1 cellular context compared by ENCODE assay signal in genomic region chr14:34873591-34874385, GRCh38.
TF ChIP-seq lines count a peak whose summit lies in the region.

No MANE protein-coding gene starts in this region.

TF ChIP-seq in HepG2, 621 proteins besides CTCF, POLR2A, EP300 and RAD21 (continued from another document and continues in another):
- TF ChIP-seq THAP9 (CRISPR knock-in tag; IDR thresholded peaks at IDR 0.05; ENCODE audit: borderline replicate concordance) = peak; percentile 97
- peak; percentile 26; the same call in 1 of the 2 replicates for TF ChIP-seq ZNF740 (CRISPR knock-in tag; IDR thresholded peaks at IDR 0.05)
- TF ChIP-seq TMF1 (CRISPR knock-in tag; IDR thresholded peaks at IDR 0.05; ENCODE audit: low read depth) = peak; percentile 89; the same call in 1 of the 2 replicates
- TF ChIP-seq HNF1A (IDR thresholded peaks at IDR 0.05; ENCODE audit: low read depth) = 0 out of 2 replicates have a peak, but pooled peaks have one; percentile 20
- peak; percentile 71 for TF ChIP-seq HNF1A (CRISPR knock-in tag; IDR thresholded peaks at IDR 0.05; ENCODE audit: borderline replicate concordance)
- TF ChIP-seq ZNF234 (CRISPR knock-in tag; conservative IDR thresholded peaks at IDR 0.05) = peak; percentile 84; the same call in 1 of the 2 replicates
- TF ChIP-seq SAP130 (CRISPR knock-in tag; IDR thresholded peaks at IDR 0.05; ENCODE audit: low read depth) = peak; percentile 97
- peak; percentile 22; the same call in 1 of the 2 replicates for TF ChIP-seq WIZ (CRISPR knock-in tag; IDR thresholded peaks at IDR 0.05)
- peak; percentile 94 for TF ChIP-seq CCDC6 (CRISPR knock-in tag; IDR thresholded peaks at IDR 0.05)
- TF ChIP-seq TCF7 (IDR thresholded peaks at IDR 0.05; ENCODE audit: low read depth) = peak; percentile 32; the same call in 1 of the 2 replicates
- peak; percentile 94 for TF ChIP-seq ZNF580 (CRISPR knock-in tag; IDR thresholded peaks at IDR 0.05; ENCODE audit: borderline replicate concordance, low read depth)
- TF ChIP-seq SIN3B (IDR thresholded peaks at IDR 0.05; ENCODE audit: low read length) = no peak
- peak; percentile 95 for TF ChIP-seq ZNF607 (CRISPR knock-in tag; IDR thresholded peaks at IDR 0.05; ENCODE audit: borderline replicate concordance)
- TF ChIP-seq ZNF704 (CRISPR knock-in tag; IDR thresholded peaks at IDR 0.05; ENCODE audit: borderline replicate concordance) = peak; percentile 98
- peak; percentile 54; the same call in 1 of the 2 replicates for TF ChIP-seq HMGXB3 (CRISPR knock-in tag; IDR thresholded peaks at IDR 0.05; ENCODE audit: borderline replicate concordance)
- 0 out of 2 replicates have a peak, but pooled peaks have one; percentile 10 for TF ChIP-seq HMG20B (CRISPR knock-in tag; conservative IDR thresholded peaks at IDR 0.05)
- no peak; the same call in 1 of the 2 replicates for TF ChIP-seq NR2F2 (IDR thresholded peaks at IDR 0.05; ENCODE audit: borderline replicate concordance, low read depth)
- peak; percentile 88 for TF ChIP-seq ZNF574 (CRISPR knock-in tag; IDR thresholded peaks at IDR 0.05)
- TF ChIP-seq TRIM22 (IDR thresholded peaks at IDR 0.05) = no peak
- 0 out of 2 replicates have a peak, but pooled peaks have one; percentile 42 for TF ChIP-seq MTA3 (CRISPR knock-in tag; IDR thresholded peaks at IDR 0.05)
- no peak for TF ChIP-seq BRCA1 (CRISPR knock-in tag; IDR thresholded peaks at IDR 0.05)
- TF ChIP-seq SP1 (IDR thresholded peaks at IDR 0.05) = no peak
- TF ChIP-seq SP1 (CRISPR knock-in tag; IDR thresholded peaks at IDR 0.05) = no peak; the same call in none of the 2 replicates
- TF ChIP-seq KDM3A (CRISPR knock-in tag; IDR thresholded peaks at IDR 0.05; ENCODE audit: low read depth) = peak; percentile 81; the same call in 1 of the 2 replicates
- peak; percentile 89 for TF ChIP-seq IRF1 (CRISPR knock-in tag; IDR thresholded peaks at IDR 0.05; ENCODE audit: low read depth)
- peak; percentile 97; the same call in 1 of the 2 replicates for TF ChIP-seq RELA (CRISPR knock-in tag; IDR thresholded peaks at IDR 0.05)
